24 cellular contexts compared by ENCODE assay signal in the genomic region with DNA sequence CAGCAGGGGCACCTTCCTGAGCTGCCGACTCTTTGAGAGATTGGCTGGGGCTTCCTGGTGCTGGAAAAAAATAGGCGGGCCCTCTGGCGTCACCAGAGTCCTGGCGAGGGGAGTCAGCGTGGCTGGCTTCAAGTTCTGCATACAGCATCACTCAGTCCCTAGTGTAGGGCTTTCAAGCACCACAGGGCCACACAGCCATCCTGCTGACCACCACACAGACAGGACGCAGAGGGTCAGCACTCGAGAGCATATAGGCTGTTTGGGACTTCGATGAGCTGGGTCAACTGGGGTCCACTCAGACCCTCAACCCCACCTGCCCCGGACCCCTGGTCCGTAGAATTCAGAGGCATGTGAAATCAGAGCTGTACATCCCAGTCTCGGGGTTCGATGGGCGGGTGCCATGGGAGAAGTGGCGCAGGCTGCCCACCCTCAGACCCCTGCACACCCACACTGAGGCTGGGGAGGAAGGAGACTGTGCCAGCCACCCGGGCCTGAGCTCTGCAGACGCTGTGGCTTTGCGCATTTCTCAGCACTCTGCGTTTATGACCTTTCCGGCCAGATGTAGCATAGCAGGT.
"Had no signal": no experiment of that assay in that cellular context is flagged by ENCODE, and none has a peak within 500 bp of the region (broad histone marks: within the 10 kb centered on the region; RNA-seq: fewer than 3 reads in every experiment).

No MANE protein-coding gene starts in this region.

- DNase-seq: head of caudate nucleus; islet precursor cell; kidney glomerular epithelial cell; left ventricle myocardium inferior; mesendoderm; naive B cell; natural killer cell; nephron progenitor cell; ovary; stimulated activated CD4-positive, alpha-beta T cell treated with anti-CD3 and anti-CD28 coated beads, Interleukin-1b, Interleukin-23, amount 100 ng/mL, for 48 hours; stimulated activated CD4-positive, alpha-beta T cell treated with anti-CD3 and anti-CD28 coated beads, Interleukin-2, amount 100 ng/mL, for 48 hours; stimulated activated CD4-positive, alpha-beta T cell treated with anti-CD3 and anti-CD28 coated beads, Interleukin-4, amount 100 ng/mL, for 4 hours; stimulated activated CD8-positive, alpha-beta memory T cell treated with anti-CD3 and anti-CD28 coated beads, Interleukin-4, amount 100 ng/mL, for 48 hours; stimulated activated naive CD4-positive, alpha-beta T cell treated with Interleukin-2 at 50 U/mL for 16 hours; stimulated activated naive CD8-positive, alpha-beta T cell treated with anti-CD3 and anti-CD28 coated beads, Interleukin-15, amount 100 ng/mL, for 72 hours; transverse colon had no signal

- H3K4me1 ChIP-seq: left ventricle myocardium inferior, right atrium auricular region, right lobe of liver, transverse colon, upper lobe of left lung, vagina had no signal

- ATAC-seq: natural killer cell; right lobe of liver; stimulated activated memory B cell treated with anti-CD40 and anti-IgM and Interleukin-4, amounts not matched to agents 10 μg/mL and 1 μg/mL and 100 μg/mL, for 72 hours; stimulated activated naive CD8-positive, alpha-beta T cell treated with anti-CD3 and anti-CD28 coated beads, Interleukin-15, amount 100 ng/mL, for 72 hours had no signal

- H3K27ac ChIP-seq: left ventricle myocardium inferior, neural progenitor cell, ovary, right atrium auricular region, right lobe of liver, transverse colon, upper lobe of left lung, vagina had no signal

- H3K36me3 ChIP-seq: left ventricle myocardium inferior, neural progenitor cell, ovary, right atrium auricular region, right lobe of liver, transverse colon, upper lobe of left lung, vagina had no signal

- H3K9me3 ChIP-seq: left ventricle myocardium inferior, ovary, right atrium auricular region, right lobe of liver, transverse colon, upper lobe of left lung, vagina had no signal

- H3K27me3 ChIP-seq: neural progenitor cell, ovary, right atrium auricular region, right lobe of liver, transverse colon, upper lobe of left lung, vagina had no signal

- H3K4me3 ChIP-seq: left ventricle myocardium inferior, lung, neural progenitor cell, ovary, right atrium auricular region, right lobe of liver, smooth muscle cell, transverse colon, upper lobe of left lung, vagina had no signal
